8 cellular contexts compared by ENCODE assay signal in the genomic region with DNA sequence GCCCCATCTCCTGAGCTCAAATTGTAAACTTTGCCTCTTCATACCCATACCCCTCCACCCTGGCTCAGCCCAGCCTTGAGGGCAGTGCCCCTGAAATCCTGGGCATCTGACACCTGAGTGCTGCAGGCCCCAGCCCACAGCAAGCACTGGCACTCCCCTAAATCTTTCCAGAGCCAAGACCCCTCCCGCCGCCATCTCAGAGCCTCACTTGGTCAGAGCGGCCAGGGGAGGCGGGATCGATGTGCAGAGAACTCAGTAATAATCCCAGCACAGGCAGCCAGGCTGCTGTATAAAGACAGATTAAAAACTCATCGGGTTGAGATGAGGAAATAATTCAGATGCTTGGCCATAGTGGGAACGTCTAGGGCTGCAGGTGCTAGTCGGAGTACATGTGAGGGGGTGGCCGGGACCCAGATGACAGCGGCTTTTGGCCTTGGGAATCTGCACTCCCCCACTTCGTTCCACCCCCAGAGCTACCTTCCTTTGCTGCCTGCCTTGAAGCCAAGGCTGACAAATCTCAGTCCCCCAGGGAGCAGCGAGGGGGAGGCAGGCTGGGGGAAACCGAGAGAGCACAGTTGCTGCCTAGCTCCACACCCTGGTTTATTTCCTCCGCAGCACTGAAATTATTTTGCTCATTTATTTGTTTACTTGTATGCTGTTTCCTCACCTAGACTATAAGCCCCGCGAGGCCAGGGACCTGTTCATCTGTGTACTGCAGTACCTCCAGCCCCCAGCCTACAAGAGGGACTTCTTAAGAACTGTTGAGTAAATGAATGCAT. TPM values are rescaled to one million over a fixed set of nuclear protein-coding genes. Genes with fewer than 3 reads are reported as not detected.
A peak's percentile ranks its signal among the peaks of the same experiment; 100 is the strongest.
DNase-seq lines count a peak whose midpoint lies in the region; ATAC-seq and TF ChIP-seq lines count a peak whose summit lies in the region.

No MANE protein-coding gene starts in this region.

- peaks cover 0 to 1% (median 0%) of the 10 kb centered on the region in 5 donors for H3K9me3 Mint-ChIP-seq in CD8-positive, alpha-beta memory T cell

- TF ChIP-seq CTCF in hepatocyte (IDR thresholded peaks at IDR 0.05; ENCODE audit: poor library complexity), result no peak

- peaks cover 12% of the 10 kb centered on the region for H3K4me1 ChIP-seq in CD8-positive, alpha-beta memory T cell (ENCODE audit: insufficient read depth, low read length)
- H3K4me1 ChIP-seq in hepatocyte (ENCODE audit: insufficient read depth), result peaks cover 4% of the 10 kb centered on the region

- H3K27ac ChIP-seq in CD8-positive, alpha-beta memory T cell (ENCODE audit: low read depth, low read length), result no peak overlapping the region
- H3K27ac ChIP-seq in hepatocyte, result no peak overlapping the region

- CTCF ChIA-PET in CD8-positive, alpha-beta memory T cell (lab: Charles Lee), result interaction anchor here (0.7 to 6.4 kb wide), 13 partner anchors 9 to 267 kb away, joined by 3 to 135 read pairs (median 9); a partner anchor contains a TSS

- H3K9me3 ChIP-seq in CD8-positive, alpha-beta memory T cell (ENCODE audit: low read length), result no peaks in the 10 kb centered on the region
- H3K9me3 ChIP-seq in MG63 (no peaks in the 10 kb centered on the region), hepatocyte (ENCODE audit: low read depth) (no peaks in the 10 kb centered on the region)

- DNase-seq in CD8-positive, alpha-beta memory T cell, result no peak
- no peak for DNase-seq in MG63
- no peak for DNase-seq in hepatocyte (ENCODE audit: low spot score)
- no peak for DNase-seq in 8988T
- no peak for DNase-seq in middle frontal gyrus (ENCODE audit: extremely low spot score, low spot score)
- DNase-seq in SW480 (ENCODE audit: low spot score), result no peak
- no peak for DNase-seq in NCI-H82 treated with DMSO at 0.1 percent for 48 hours (lab: John Stamatoyannopoulos, UW; ENCODE audit: unreplicated experiment)

- WGBS in hepatocyte (ENCODE audit: low lambda C conversion rate, missing lambda C conversion rate), result 58% methylated on average over 16 of the region's 16 CpGs

- POLR2A ChIA-PET in CD8-positive, alpha-beta memory T cell (lab: Charles Lee), result interaction anchor here (0.6 to 3.0 kb wide), 3 partner anchors 8 to 177 kb away, joined by 3 to 17 read pairs (median 5); a partner anchor contains a TSS

- H4K20me1 ChIP-seq in hepatocyte (ENCODE audit: insufficient read depth, poor library complexity, severe bottlenecking), result no peaks in the 10 kb centered on the region

- H3K27me3 Mint-ChIP-seq in CD8-positive, alpha-beta memory T cell, result peaks cover 25 to 40% of the 10 kb centered on the region in 2 donors

- H3K79me2 ChIP-seq in hepatocyte, result no peaks in the 10 kb centered on the region

- peaks cover 18% of the 10 kb centered on the region for H3K27me3 ChIP-seq in CD8-positive, alpha-beta memory T cell (ENCODE audit: insufficient read depth, low read length, poor library complexity, severe bottlenecking)
- H3K27me3 ChIP-seq in MG63 (peaks cover 48% of the 10 kb centered on the region), hepatocyte (peaks cover 77% of the 10 kb centered on the region)

- H3K4me3 ChIP-seq in CD8-positive, alpha-beta memory T cell (ENCODE audit: low read length), result peak overlapping the region; percentile 16
- H3K4me3 ChIP-seq in MG63 (peak overlapping the region; percentile 0; the same call in 1 of the 2 replicates), hepatocyte (no peak overlapping the region)

- H3K9me2 ChIP-seq in hepatocyte (replicated peaks; ENCODE audit: insufficient read depth), result no peaks in the 10 kb centered on the region

- H3K4me2 ChIP-seq in hepatocyte, result peak overlapping the region; percentile 97

- H3K36me3 ChIP-seq in CD8-positive, alpha-beta memory T cell (ENCODE audit: insufficient read depth, low read length), result no peaks in the 10 kb centered on the region
- no peaks in the 10 kb centered on the region for H3K36me3 ChIP-seq in MG63
- H3K36me3 ChIP-seq in hepatocyte (replicated peaks; ENCODE audit: insufficient read depth, low read depth), result no peaks in the 10 kb centered on the region

- no peaks in the 10 kb centered on the region for H3K36me3 Mint-ChIP-seq in CD8-positive, alpha-beta memory T cell

- peaks cover 12 to 20% (median 13%) of the 10 kb centered on the region in 3 donors for H3K4me1 Mint-ChIP-seq in CD8-positive, alpha-beta memory T cell

- H3K27ac Mint-ChIP-seq in CD8-positive, alpha-beta memory T cell, result peak overlapping the region in 6 of 8 donors; percentile 20 to 98 (median 63)

- peak; percentile 58 for ATAC-seq in GM21367 (IDR thresholded peaks at IDR 0.05; ENCODE audit: unreplicated experiment)

- H2AFZ ChIP-seq in hepatocyte, result no peak overlapping the region

- peak overlapping the region in 5 of 7 donors; percentile 11 to 91 (median 35) for H3K4me3 Mint-ChIP-seq in CD8-positive, alpha-beta memory T cell

RNA-seq across cellular contexts. Expression of a gene that starts 19.5 kb away (rescaled TPM):
- total RNA-seq in CD8-positive, alpha-beta memory T cell, result 1 to 10 TPM; 6.9 to 7.9 TPM
- polyA plus RNA-seq in CD8-positive, alpha-beta memory T cell, result 0.20 TPM
- total RNA-seq in MG63 (2014; rRNA removed; shearing (Covaris generic); ENCODE audit: low replicate concordance), result 2.1 and 4.6 TPM in 2 replicates
- total RNA-seq in hepatocyte, result 4.9 and 5.1 TPM in 2 replicates
- 8.4 and 8.6 TPM in 2 replicates for polyA plus RNA-seq in hepatocyte

RNA-seq across cellular contexts. Expression of a gene that starts 50.3 kb away (rescaled TPM):
- total RNA-seq in CD8-positive, alpha-beta memory T cell, result 10 to 100 TPM; 31.1 to 33.7 TPM
- polyA plus RNA-seq in CD8-positive, alpha-beta memory T cell, result 14.6 TPM
- total RNA-seq in MG63 (2014; rRNA removed; shearing (Covaris generic); ENCODE audit: low replicate concordance), result 3.4 and 5.8 TPM in 2 replicates
- total RNA-seq in hepatocyte, result 14.1 and 18.0 TPM in 2 replicates
- polyA plus RNA-seq in hepatocyte, result 25.9 and 27.4 TPM in 2 replicates
